34 cellular contexts compared by ENCODE assay signal in the genomic region with DNA sequence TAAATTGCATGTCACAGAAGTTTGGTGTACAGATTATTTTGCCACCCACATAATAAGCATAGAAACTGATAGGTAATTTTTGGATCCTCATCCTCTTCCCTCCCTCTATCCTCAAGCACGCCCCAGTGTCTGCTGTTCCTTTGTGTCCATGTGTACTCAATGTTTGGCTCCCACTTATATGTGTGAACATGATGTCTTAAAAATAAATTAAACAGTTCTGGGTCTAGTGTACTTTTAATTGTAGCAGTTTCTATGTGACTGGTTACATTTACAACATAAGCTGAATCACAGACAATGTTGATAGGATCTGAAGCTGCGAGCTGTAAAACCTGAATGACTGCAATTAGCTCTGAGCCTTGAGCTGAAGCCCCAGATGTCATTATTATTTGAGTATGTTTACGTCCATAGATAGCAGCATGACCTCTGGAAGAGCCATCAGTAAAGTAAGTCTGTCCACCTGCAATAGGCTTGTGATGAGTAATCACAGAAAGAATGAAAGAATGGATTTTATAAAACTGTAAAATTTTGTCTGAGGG. TPM values are rescaled to one million over a fixed set of nuclear protein-coding genes. Genes with fewer than 3 reads are reported as not detected.
"Had no signal": no experiment of that assay in that cellular context is flagged by ENCODE, and none has a peak within 500 bp of the region (broad histone marks: within the 10 kb centered on the region; RNA-seq: fewer than 3 reads in every experiment).

No MANE protein-coding gene starts in this region.

- ATAC-seq: effector memory CD8-positive, alpha-beta T cell; stimulated activated memory B cell treated with anti-CD40 and anti-IgM and Interleukin-4, amounts not matched to agents 10 μg/mL and 1 μg/mL and 100 μg/mL, for 72 hours; stimulated activated naive CD8-positive, alpha-beta T cell treated with anti-CD3 and anti-CD28 coated beads, Interleukin-15, amount 100 ng/mL, for 72 hours; T-helper 17 cell; WTC11 had no signal

- H3K4me1 Mint-ChIP-seq: activated naive CD8-positive, alpha-beta T cell treated with anti-CD3 and anti-CD28 coated beads for 36 hours; naive B cell; stimulated activated memory B cell treated with anti-CD40 and anti-IgM and Interleukin-4, amounts not matched to agents 10 μg/mL and 1 μg/mL and 100 μg/mL, for 72 hours; stimulated activated naive CD8-positive, alpha-beta T cell treated with anti-CD3 and anti-CD28 coated beads, Interleukin-15, amount 100 ng/mL, for 72 hours; T-helper 17 cell had no signal

- H3K27ac ChIP-seq: ascending aorta, cardiac muscle cell, coronary artery, esophagus muscularis mucosa, left ventricle myocardium inferior, neutrophil, right lobe of liver, tibial artery had no signal

- H3K9me3 ChIP-seq: ascending aorta, esophagus muscularis mucosa, left ventricle myocardium inferior, neutrophil, right lobe of liver, tibial artery had no signal

- H3K4me3 Mint-ChIP-seq: activated naive CD8-positive, alpha-beta T cell treated with anti-CD3 and anti-CD28 coated beads for 36 hours; brain; effector memory CD8-positive, alpha-beta T cell; naive B cell; nephron progenitor cell; stimulated activated memory B cell treated with anti-CD40 and anti-IgM and Interleukin-4, amounts not matched to agents 10 μg/mL and 1 μg/mL and 100 μg/mL, for 72 hours; stimulated activated naive CD8-positive, alpha-beta T cell treated with anti-CD3 and anti-CD28 coated beads, Interleukin-15, amount 100 ng/mL, for 72 hours; T-helper 17 cell; WTC11 had no signal

- H3K4me3 ChIP-seq: ascending aorta, cardiac muscle cell, coronary artery, esophagus muscularis mucosa, left ventricle myocardium inferior, right lobe of liver, tibial artery had no signal

- H3K36me3 Mint-ChIP-seq: activated naive CD8-positive, alpha-beta T cell treated with anti-CD3 and anti-CD28 coated beads for 36 hours; brain; stimulated activated memory B cell treated with anti-CD40 and anti-IgM and Interleukin-4, amounts not matched to agents 10 μg/mL and 1 μg/mL and 100 μg/mL, for 72 hours had no signal

- H3K9me3 Mint-ChIP-seq: brain; effector memory CD8-positive, alpha-beta T cell; stimulated activated naive CD8-positive, alpha-beta T cell treated with anti-CD3 and anti-CD28 coated beads, Interleukin-15, amount 100 ng/mL, for 72 hours had no signal

- H3K4me1 ChIP-seq: esophagus muscularis mucosa, left ventricle myocardium inferior, tibial artery had no signal

- FAIRE-seq: islet of Langerhans, urothelium cell line had no signal

- DNase-seq: activated effector memory CD4-positive, alpha-beta T cell treated with Interleukin-2 at 50 U/mL for 16 hours; activated naive CD4-positive, alpha-beta T cell treated with Interleukin-2 at 50 U/mL for 16 hours; activated naive CD8-positive, alpha-beta T cell treated with anti-CD3 and anti-CD28 coated beads for 36 hours; activated T-cell treated with anti-CD3 and anti-CD28 coated beads for 4 hours; effector memory CD8-positive, alpha-beta T cell; foreskin melanocyte; left ventricle myocardium inferior; naive B cell; nephron progenitor cell; stimulated activated CD4-positive, alpha-beta T cell treated with anti-CD3 and anti-CD28 coated beads, Interleukin-4, amount 100 ng/mL, for 24 hours; stimulated activated CD8-positive, alpha-beta memory T cell treated with anti-CD3 and anti-CD28 coated beads, Interleukin-4, amount 100 ng/mL, for 48 hours; stimulated activated naive CD8-positive, alpha-beta T cell treated with anti-CD3 and anti-CD28 coated beads, Interleukin-15, amount 100 ng/mL, for 72 hours; substantia nigra; T-helper 17 cell; T1000; tibial artery had no signal

- H3K36me3 ChIP-seq: ascending aorta, cardiac muscle cell, esophagus muscularis mucosa, left ventricle myocardium inferior, neutrophil, right lobe of liver, tibial artery had no signal

- H3K27ac Mint-ChIP-seq: activated naive CD8-positive, alpha-beta T cell treated with anti-CD3 and anti-CD28 coated beads for 36 hours; effector memory CD8-positive, alpha-beta T cell; naive B cell; nephron progenitor cell; stimulated activated memory B cell treated with anti-CD40 and anti-IgM and Interleukin-4, amounts not matched to agents 10 μg/mL and 1 μg/mL and 100 μg/mL, for 72 hours; stimulated activated naive CD8-positive, alpha-beta T cell treated with anti-CD3 and anti-CD28 coated beads, Interleukin-15, amount 100 ng/mL, for 72 hours; T-helper 17 cell; WTC11 had no signal

- H3K27me3 Mint-ChIP-seq: stimulated activated memory B cell treated with anti-CD40 and anti-IgM and Interleukin-4, amounts not matched to agents 10 μg/mL and 1 μg/mL and 100 μg/mL, for 72 hours had no signal

- H3K27me3 ChIP-seq: ascending aorta, cardiac muscle cell, right lobe of liver, tibial artery had no signal

RNA-seq across cellular contexts. Expression of a gene that starts 29.7 kb away (rescaled TPM):
- total RNA-seq: activated naive CD8-positive, alpha-beta T cell treated with anti-CD3 and anti-CD28 coated beads for 36 hours; ascending aorta; cardiac muscle cell; cerebellum; esophagus muscularis mucosa; left ventricle myocardium inferior; lung microvascular endothelial cell; mesenteric fat pad; osteocyte; posterior vena cava; renal cortical epithelial cell; right lobe of liver; skeletal muscle tissue; T-helper 17 cell; WTC11 had no signal
- polyA plus RNA-seq: cardiac muscle cell had no signal

RNA-seq across cellular contexts. Expression of a gene that starts 40.1 kb away (rescaled TPM):
- total RNA-seq: activated naive CD8-positive, alpha-beta T cell treated with anti-CD3 and anti-CD28 coated beads for 36 hours; ascending aorta; cardiac muscle cell; cerebellum; esophagus muscularis mucosa; left ventricle myocardium inferior; lung microvascular endothelial cell; mesenteric fat pad; osteocyte; posterior vena cava; right lobe of liver; skeletal muscle tissue; T-helper 17 cell; WTC11 had no signal
- polyA plus RNA-seq: cardiac muscle cell had no signal
